Comparison of ENCODE assay signal across 33 cellular contexts in genomic region chr15:27036210-27036609, GRCh38.
DNase-seq lines count a peak whose midpoint lies in the region; ATAC-seq, FAIRE-seq and TF ChIP-seq lines count a peak whose summit lies in the region.
"Had no signal": no experiment of that assay in that cellular context is flagged by ENCODE, and none has a peak within 500 bp of the region (broad histone marks: within the 10 kb centered on the region; RNA-seq: fewer than 3 reads in every experiment).

No MANE protein-coding gene starts in this region.

- H3K36me3 ChIP-seq in right atrium auricular region (no peaks in the 10 kb centered on the region), esophagus muscularis mucosa (no peaks in the 10 kb centered on the region), kidney (ENCODE audit: control insufficient read depth in 1 of 2, insufficient read depth in 2 of 2, low read length in 2 of 2) (no peaks in the 10 kb centered on the region)
- H3K36me3 ChIP-seq: BE2C; BLaER1; BLaER1 treated with 17β-estradiol and CSF1 and Interleukin-3, amounts not matched to agents 10 nM and 100 nM had no signal

- no peaks in the 10 kb centered on the region for H3K4me1 ChIP-seq in right atrium auricular region
- no peaks in the 10 kb centered on the region for H3K4me1 ChIP-seq in esophagus muscularis mucosa
- no peaks in the 10 kb centered on the region for H3K4me1 ChIP-seq in kidney (ENCODE audit: control insufficient read depth in 1 of 2, insufficient read depth in 1 of 2, low read depth in 1 of 2, low read length in 2 of 2)
- H3K4me1 ChIP-seq: A549; BE2C; BLaER1; BLaER1 treated with 17β-estradiol and CSF1 and Interleukin-3, amounts not matched to agents 10 nM and 100 nM; Caco-2 had no signal

- ATAC-seq in Right ventricle myocardium inferior, result no peak
- ATAC-seq in GM18502 (IDR thresholded peaks at IDR 0.05; ENCODE audit: poor library complexity, unreplicated experiment), result no peak
- ATAC-seq: A549; CD8-positive, alpha-beta T cell had no signal

- intact Hi-C loops in Right ventricle myocardium inferior (cut with DNase I), result no loop called here
- intact Hi-C loops in esophagus muscularis mucosa (cut with DNase I), result no loop called here
- intact Hi-C loops in kidney (cut with DNase I), result no loop called here

- no peak overlapping the region for H3K9ac ChIP-seq in kidney (ENCODE audit: low read length in 2 of 2)
- H3K9ac ChIP-seq: BLaER1; BLaER1 treated with 17β-estradiol and CSF1 and Interleukin-3, amounts not matched to agents 10 nM and 100 nM had no signal

- no peaks in the 10 kb centered on the region for H3K9me3 ChIP-seq in right atrium auricular region
- H3K9me3 ChIP-seq in esophagus muscularis mucosa, result peaks cover 0 to 5% (median 0%) of the 10 kb centered on the region in 4 donors
- H3K9me3 ChIP-seq in kidney (ENCODE audit: control insufficient read depth in 1 of 2, low read length in 2 of 2), result no peaks in the 10 kb centered on the region
- H3K9me3 ChIP-seq: A549; BE2C; BLaER1; BLaER1 treated with 17β-estradiol and CSF1 and Interleukin-3, amounts not matched to agents 10 nM and 100 nM; Caco-2 had no signal

- DNase-seq in right atrium auricular region (ENCODE audit: low spot score), result peak; percentile 32
- no peak for DNase-seq in Right ventricle myocardium inferior (ENCODE audit: missing footprints)
- DNase-seq in esophagus muscularis mucosa (ENCODE audit: extremely low spot score), result peak; percentile 42
- DNase-seq in kidney, result peak; percentile 59
- DNase-seq in foreskin melanocyte, result no peak
- DNase-seq: 8988T; ACHN; AML-193; BE2C; C1 segment of cervical spinal cord; Caco-2; Calu3; CD4-positive, alpha-beta memory T cell; CD4-positive, alpha-beta T cell; CD4-positive, CD25-positive, alpha-beta regulatory T cell; CD8-positive, alpha-beta memory T cell; CD8-positive, alpha-beta T cell; COR-L47; DMS 273 treated with DMSO at 0.1 percent for 48 hours; DMS153; DMS53; DMS79; DMS79 treated with DMSO at 0.1 percent for 48 hours; DND-41; EL had no signal

- WGBS in esophagus muscularis mucosa, result 91% methylated on average over 14 of the region's 14 CpGs

- no peak overlapping the region for H3K4me3 ChIP-seq in right atrium auricular region
- no peak overlapping the region for H3K4me3 ChIP-seq in esophagus muscularis mucosa
- H3K4me3 ChIP-seq in kidney (ENCODE audit: low read length in 2 of 2), result no peak overlapping the region
- H3K4me3 ChIP-seq: A549; BLaER1; BLaER1 treated with 17β-estradiol and CSF1 and Interleukin-3, amounts not matched to agents 10 nM and 100 nM had no signal

- H3K27me3 ChIP-seq in right atrium auricular region (no peaks in the 10 kb centered on the region), esophagus muscularis mucosa (no peaks in the 10 kb centered on the region)
- H3K27me3 ChIP-seq: BE2C; BLaER1; BLaER1 treated with 17β-estradiol and CSF1 and Interleukin-3, amounts not matched to agents 10 nM and 100 nM had no signal

- no peak for TF ChIP-seq CTCF in right atrium auricular region (IDR thresholded peaks at IDR 0.05)
- no peak for TF ChIP-seq CTCF in esophagus muscularis mucosa (IDR thresholded peaks at IDR 0.05)
- no peak for TF ChIP-seq CTCF in kidney (IDR thresholded peaks at IDR 0.05; ENCODE audit: borderline replicate concordance, extremely low read depth, insufficient read depth)

- H3K27ac ChIP-seq in right atrium auricular region, result no peak overlapping the region
- no peak overlapping the region for H3K27ac ChIP-seq in esophagus muscularis mucosa (replicated peaks in 1 of 4)
- no peak overlapping the region for H3K27ac ChIP-seq in kidney (ENCODE audit: low read depth in 2 of 2, low read length in 2 of 2)
- H3K27ac ChIP-seq: 22Rv1; A549; BLaER1; BLaER1 treated with 17β-estradiol and CSF1 and Interleukin-3, amounts not matched to agents 10 nM and 100 nM; C4-2B had no signal

- TF ChIP-seq POLR2A in esophagus muscularis mucosa (IDR thresholded peaks at IDR 0.05; ENCODE audit: low read depth), result no peak

- no peak for TF ChIP-seq EP300 in esophagus muscularis mucosa (IDR thresholded peaks at IDR 0.05)

- FAIRE-seq in kidney (lab: Jason Lieb, UNC), result no peak
- FAIRE-seq: A204.1, A549, D721Med had no signal

Comparison
In these comparisons a context has a peak if more than half of its experiments do, and no peak if none do; other contexts are left out.
1. DNase-seq: peak in right atrium auricular region (single experiment), esophagus muscularis mucosa (single experiment) and kidney (single experiment); none in Right ventricle myocardium inferior (single experiment) and foreskin melanocyte (single experiment).